ENCODE assay signal across 34 cellular contexts in genomic region chr1:91981996-91982609, GRCh38. TPM values are rescaled to one million over a fixed set of nuclear protein-coding genes. Genes with fewer than 3 reads are reported as not detected.
"Had no signal": no experiment of that assay in that cellular context is flagged by ENCODE, and none has a peak within 500 bp of the region (broad histone marks: within the 10 kb centered on the region; RNA-seq: fewer than 3 reads in every experiment).

No MANE protein-coding gene starts in this region.

- H3K36me3 ChIP-seq: esophagus muscularis mucosa, gastrocnemius medialis, heart left ventricle had no signal

- H3K27ac ChIP-seq: body of pancreas, esophagus muscularis mucosa, foreskin keratinocyte, gastrocnemius medialis, heart left ventricle had no signal

- H3K4me3 Mint-ChIP-seq: activated CD8-positive, alpha-beta T cell treated with anti-CD3 and anti-CD28 coated beads for 36 hours; activated naive CD8-positive, alpha-beta T cell; effector memory CD8-positive, alpha-beta T cell; T-cell; T-helper 1 cell treated with Interleukin-12 subunit alpha and Interleukin-12 subunit beta and Interleukin-4 antibody, amounts not matched to agents 30 μg/mL and 1 μg/mL, for 36 hours; T-helper 2 cell treated with Interferon-gamma antibody and Interleukin-4, amounts not matched to agents 5 μg/mL and 100 μg/mL, for 36 hours had no signal

- H3K27me3 ChIP-seq: body of pancreas, esophagus muscularis mucosa, gastrocnemius medialis had no signal

- H3K4me1 Mint-ChIP-seq: T-cell had no signal

- H3K4me3 ChIP-seq: body of pancreas, esophagus muscularis mucosa, gastrocnemius medialis, heart left ventricle had no signal

- H3K4me1 ChIP-seq: body of pancreas, esophagus muscularis mucosa, foreskin keratinocyte, gastrocnemius medialis, heart left ventricle had no signal

- H3K9me3 ChIP-seq: body of pancreas, esophagus muscularis mucosa, gastrocnemius medialis, heart left ventricle had no signal

- DNase-seq: activated CD4-positive, alpha-beta T cell treated with anti-CD3 and anti-CD28 coated beads for 4 hours; activated CD4-positive, alpha-beta T cell treated with anti-CD3 and anti-CD28 coated beads, Interleukin-2, amount 50 U/mL, for 1 hour; activated CD4-positive, alpha-beta T cell treated with anti-CD3 and anti-CD28 coated beads, Interleukin-2, amount 50 U/mL, for 48 hours; activated CD4-positive, CD25-positive, alpha-beta regulatory T cell; activated CD4-positive, CD25-positive, alpha-beta regulatory T cell treated with anti-CD3 and anti-CD28 coated beads, Interleukin-2, amount 50 U/mL, for 72 hours; activated CD8-positive, alpha-beta memory T cell treated with anti-CD3 and anti-CD28 coated beads for 24 hours; activated CD8-positive, alpha-beta T cell treated with anti-CD3 and anti-CD28 coated beads for 36 hours; activated effector memory CD4-positive, alpha-beta T cell treated with Interleukin-2 at 50 U/mL for 16 hours; activated gamma-delta T cell treated with Interleukin-2 at 50 U/mL for 16 hours; activated naive CD4-positive, alpha-beta T cell treated with anti-CD3 and anti-CD28 coated beads, Interleukin-2, amount 50 U/mL, for 16 hours; activated naive CD4-positive, alpha-beta T cell treated with Interleukin-2 at 50 U/mL for 16 hours; activated T-cell treated with anti-CD3 and anti-CD28 coated beads, Interleukin-2, amount 50 U/mL, for 1 hour; activated T-cell treated with anti-CD3 and anti-CD28 coated beads, Interleukin-2, amount 50 U/mL, for 48 hours; amniotic stem cell; anterior cingulate cortex; body of pancreas; caudate nucleus; cortex of kidney; dermis blood vessel endothelial cell; effector CD4-positive, alpha-beta T cell; effector memory CD8-positive, alpha-beta T cell; erythroblast; foreskin keratinocyte; gastrocnemius medialis; glutamatergic neuron; heart left ventricle; T-cell; T1000 had no signal

- H3K36me3 Mint-ChIP-seq: activated naive CD8-positive, alpha-beta T cell; T-cell had no signal

- ATAC-seq: activated CD8-positive, alpha-beta T cell treated with anti-CD3 and anti-CD28 coated beads for 36 hours; body of pancreas; effector memory CD8-positive, alpha-beta T cell; foreskin keratinocyte; gastrocnemius medialis; heart left ventricle; T-cell had no signal

- H3K27ac Mint-ChIP-seq: activated CD8-positive, alpha-beta T cell treated with anti-CD3 and anti-CD28 coated beads for 36 hours; activated naive CD8-positive, alpha-beta T cell; effector memory CD8-positive, alpha-beta T cell; T-cell; T-helper 1 cell treated with Interleukin-12 subunit alpha and Interleukin-12 subunit beta and Interleukin-4 antibody, amounts not matched to agents 30 μg/mL and 1 μg/mL, for 36 hours; T-helper 2 cell treated with Interferon-gamma antibody and Interleukin-4, amounts not matched to agents 5 μg/mL and 100 μg/mL, for 36 hours had no signal

RNA-seq across cellular contexts. Expression of gene BRDT, which starts 32.9 kb away (rescaled TPM):
- total RNA-seq: activated CD8-positive, alpha-beta T cell treated with anti-CD3 and anti-CD28 coated beads for 36 hours; body of pancreas; chondrocyte; dermis blood vessel endothelial cell; esophagus muscularis mucosa; foreskin keratinocyte; gastrocnemius medialis; heart left ventricle; T-cell had no signal
- polyA plus RNA-seq: adipose tissue, foreskin keratinocyte, heart left ventricle had no signal

RNA-seq across cellular contexts. Expression of gene EPHX4, which starts 47.7 kb away (rescaled TPM):
- total RNA-seq: body of pancreas, gastrocnemius medialis had no signal
